In the genomic region with DNA sequence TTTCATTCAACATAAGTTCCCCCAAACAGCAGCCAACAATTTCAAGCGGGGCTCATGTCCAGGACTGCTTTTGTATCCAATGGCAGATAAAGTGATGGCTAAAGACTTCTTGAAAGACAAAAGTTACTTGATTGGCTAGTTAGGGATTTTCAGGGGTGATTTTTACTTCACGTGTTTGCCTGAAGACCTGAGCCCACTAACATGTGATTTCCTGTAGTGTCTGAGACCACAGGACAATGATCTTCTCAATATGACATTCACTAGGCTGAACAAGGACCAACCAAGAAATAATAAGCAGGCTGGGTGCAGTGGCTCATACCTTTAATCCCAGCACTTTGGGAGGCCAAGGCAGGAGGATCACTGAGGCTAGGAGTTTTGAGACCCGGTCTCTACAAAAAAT, we compare ENCODE assay signal across 14 cellular contexts. TPM values are rescaled to one million over a fixed set of nuclear protein-coding genes. Genes with fewer than 3 reads are reported as not detected.
"Had no signal": no experiment of that assay in that cellular context is flagged by ENCODE, and none has a peak within 500 bp of the region (broad histone marks: within the 10 kb centered on the region; RNA-seq: fewer than 3 reads in every experiment).

No MANE protein-coding gene starts in this region.

- H3K9me3 Mint-ChIP-seq: stimulated activated naive CD8-positive, alpha-beta T cell treated with anti-CD3 and anti-CD28 coated beads, Interleukin-15, amount 100 ng/mL, for 72 hours had no signal

- DNase-seq: cortex of kidney; effector memory CD4-positive, alpha-beta T cell; heart right ventricle; hypothalamus; islet precursor cell; mammary epithelial cell; naive thymus-derived CD4-positive, alpha-beta T cell; sigmoid colon; stimulated activated naive CD8-positive, alpha-beta T cell treated with anti-CD3 and anti-CD28 coated beads, Interleukin-15, amount 100 ng/mL, for 72 hours; trophoblast cell had no signal

- H3K9me3 ChIP-seq: heart right ventricle, neutrophil, sigmoid colon, thoracic aorta had no signal

- H3K27me3 Mint-ChIP-seq: stimulated activated naive CD8-positive, alpha-beta T cell treated with anti-CD3 and anti-CD28 coated beads, Interleukin-15, amount 100 ng/mL, for 72 hours had no signal

- H3K4me3 ChIP-seq: heart right ventricle, sigmoid colon, skin epidermis, thoracic aorta had no signal

- H3K4me1 ChIP-seq: sigmoid colon had no signal

- H3K36me3 Mint-ChIP-seq: naive thymus-derived CD4-positive, alpha-beta T cell had no signal

- H3K27ac Mint-ChIP-seq: naive thymus-derived CD4-positive, alpha-beta T cell; stimulated activated naive CD8-positive, alpha-beta T cell treated with anti-CD3 and anti-CD28 coated beads, Interleukin-15, amount 100 ng/mL, for 72 hours had no signal

- H3K4me3 Mint-ChIP-seq: naive thymus-derived CD4-positive, alpha-beta T cell; stimulated activated naive CD8-positive, alpha-beta T cell treated with anti-CD3 and anti-CD28 coated beads, Interleukin-15, amount 100 ng/mL, for 72 hours had no signal

- H3K36me3 ChIP-seq: heart right ventricle, neutrophil, sigmoid colon, thoracic aorta had no signal

- H3K27me3 ChIP-seq: heart right ventricle, neutrophil, sigmoid colon had no signal

- H3K27ac ChIP-seq: neutrophil, sigmoid colon, thoracic aorta had no signal

RNA-seq across cellular contexts. Expression of a gene that starts 10.4 kb away (rescaled TPM):
- polyA plus RNA-seq: fibroblast of lung, mammary epithelial cell had no signal
